Comparison of ENCODE assay signal across 16 cellular contexts in genomic region chr2:88196490-88197087, GRCh38. TPM values are rescaled to one million over a fixed set of nuclear protein-coding genes. Genes with fewer than 3 reads are reported as not detected.
"Had no signal": no experiment of that assay in that cellular context is flagged by ENCODE, and none has a peak within 500 bp of the region (broad histone marks: within the 10 kb centered on the region; RNA-seq: fewer than 3 reads in every experiment).

No MANE protein-coding gene starts in this region.

- H3K4me3 Mint-ChIP-seq: nephron progenitor cell; stimulated activated naive B cell treated with anti-CD40 and anti-IgM and Interleukin-4, amounts not matched to agents 10 μg/mL and 1 μg/mL and 100 μg/mL, for 72 hours; stimulated activated naive CD8-positive, alpha-beta T cell treated with anti-CD3 and anti-CD28 coated beads, Interleukin-15, amount 100 ng/mL, for 72 hours had no signal

- ATAC-seq: gastrocnemius medialis; left lobe of liver; stimulated activated naive B cell treated with anti-CD40 and anti-IgM and Interleukin-4, amounts not matched to agents 10 μg/mL and 1 μg/mL and 100 μg/mL, for 72 hours; stimulated activated naive CD8-positive, alpha-beta T cell treated with anti-CD3 and anti-CD28 coated beads, Interleukin-15, amount 100 ng/mL, for 72 hours had no signal

- H3K27me3 ChIP-seq: testis had no signal

- H3K4me3 ChIP-seq: colonic mucosa, gastrocnemius medialis, sigmoid colon, skin epidermis, testis, tibial nerve had no signal

- H3K27ac ChIP-seq: colonic mucosa, gastrocnemius medialis, sigmoid colon, skin epidermis, testis, tibial nerve had no signal

- H3K9me3 ChIP-seq: colonic mucosa, gastrocnemius medialis, sigmoid colon, testis, tibial nerve had no signal

- H3K27ac Mint-ChIP-seq: nephron progenitor cell; stimulated activated naive B cell treated with anti-CD40 and anti-IgM and Interleukin-4, amounts not matched to agents 10 μg/mL and 1 μg/mL and 100 μg/mL, for 72 hours; stimulated activated naive CD8-positive, alpha-beta T cell treated with anti-CD3 and anti-CD28 coated beads, Interleukin-15, amount 100 ng/mL, for 72 hours had no signal

- DNase-seq: colonic mucosa; dermis blood vessel endothelial cell; gastrocnemius medialis; glutamatergic neuron; islet precursor cell; nephron progenitor cell; sigmoid colon; stimulated activated CD4-positive, alpha-beta T cell treated with anti-CD3 and anti-CD28 coated beads, Interleukin-2, amount 100 ng/mL, for 24 hours; stimulated activated CD4-positive, alpha-beta T cell treated with anti-CD3 and anti-CD28 coated beads, Interleukin-4, amount 100 ng/mL, for 4 hours; stimulated activated naive B cell treated with anti-CD40 and anti-IgM and Interleukin-4, amounts not matched to agents 10 μg/mL and 1 μg/mL and 100 μg/mL, for 72 hours; stimulated activated naive CD8-positive, alpha-beta T cell treated with anti-CD3 and anti-CD28 coated beads, Interleukin-15, amount 100 ng/mL, for 72 hours; testis had no signal

- H3K36me3 ChIP-seq: colonic mucosa, gastrocnemius medialis, sigmoid colon, tibial nerve had no signal

- H3K4me1 ChIP-seq: colonic mucosa, gastrocnemius medialis had no signal

- FAIRE-seq: endothelial cell of umbilical vein had no signal

RNA-seq across cellular contexts. Expression of gene THNSL2, which starts 26.4 kb away (rescaled TPM):
- polyA plus RNA-seq: endothelial cell of umbilical vein had no signal
